16 cellular contexts compared by ENCODE assay signal in genomic region chr2:20496477-20496876, GRCh38. TPM values are rescaled to one million over a fixed set of nuclear protein-coding genes. Genes with fewer than 3 reads are reported as not detected.
DNase-seq lines count a peak whose midpoint lies in the region; ATAC-seq and TF ChIP-seq lines count a peak whose summit lies in the region.
"Had no signal": no experiment of that assay in that cellular context is flagged by ENCODE, and none has a peak within 500 bp of the region (broad histone marks: within the 10 kb centered on the region; RNA-seq: fewer than 3 reads in every experiment).

No MANE protein-coding gene starts in this region.

- H2AFZ ChIP-seq in HCT116 (ENCODE audit: low read depth, low read length, poor library complexity, severe bottlenecking), result peak overlapping the region; percentile 93

- H3K79me2 ChIP-seq in HCT116 (ENCODE audit: insufficient read depth, low read length), result no peaks in the 10 kb centered on the region

- 75% methylated on average over 2 of the region's 7 CpGs; no CpG with 5 or more reads in 1 of the 2 donors for WGBS in gastroesophageal sphincter (ENCODE audit: low coverage in 1 of 2), 2 donors
- 82 to 83% methylated on average over 7 of the region's 7 CpGs for WGBS in sigmoid colon, 2 donors

- TF ChIP-seq POLR2A in HCT116 (IDR thresholded peaks at IDR 0.05; ENCODE audit: borderline replicate concordance, extremely low read depth, insufficient read depth, insufficient read length), result no peak
- no peak for TF ChIP-seq POLR2A in gastroesophageal sphincter (IDR thresholded peaks at IDR 0.05)
- no peak for TF ChIP-seq POLR2A in sigmoid colon (IDR thresholded peaks at IDR 0.05)

- RAD21 ChIA-PET in HCT116 (lab: Charles Lee; ENCODE audit: low non-redundant PET in 1 of 2, low total read pairs in 2 of 2, uncharacterized antibody in 2 of 2, unreplicated experiment in 2 of 2), result no interaction called here

- H3K27ac ChIP-seq in HCT116 (ENCODE audit: low read depth, low read length), result no peak overlapping the region
- H3K27ac ChIP-seq in Panc1 (ENCODE audit: low read length), result no peak overlapping the region
- H3K27ac ChIP-seq in gastroesophageal sphincter, result no peak overlapping the region
- H3K27ac ChIP-seq in sigmoid colon, result no peak overlapping the region
- no peak overlapping the region for H3K27ac ChIP-seq in brain microvascular endothelial cell
- H3K27ac ChIP-seq: BLaER1, heart left ventricle had no signal

- H3K36me3 ChIP-seq in HCT116 (ENCODE audit: control insufficient read depth in 1 of 2, insufficient read depth in 2 of 2, low read length in 2 of 2), result no peaks in the 10 kb centered on the region
- H3K36me3 ChIP-seq in Panc1 (ENCODE audit: control insufficient read depth, insufficient read depth, low read length), result no peaks in the 10 kb centered on the region
- H3K36me3 ChIP-seq in gastroesophageal sphincter, result no peaks in the 10 kb centered on the region
- no peaks in the 10 kb centered on the region for H3K36me3 ChIP-seq in sigmoid colon
- no peaks in the 10 kb centered on the region for H3K36me3 ChIP-seq in brain microvascular endothelial cell (replicated peaks)
- H3K36me3 ChIP-seq: BLaER1, heart left ventricle, tibial nerve had no signal

- H4K20me1 ChIP-seq in HCT116 (ENCODE audit: insufficient read depth), result no peaks in the 10 kb centered on the region
- H4K20me1 ChIP-seq: BLaER1 had no signal

- in situ Hi-C loops in Panc1 (cut with HindIII; ENCODE audit: low pct_unique_long_range_greater_than_20kb, low sequenced_read_pairs) (no loop called here), brain microvascular endothelial cell (cut with HindIII; ENCODE audit: low pct_ligation_motif_present, low sequenced_read_pairs) (no loop called here), ACHN (cut with HindIII; ENCODE audit: low pct_ligation_motif_present, low pct_unique_long_range_greater_than_20kb, low sequenced_read_pairs) (no loop called here)

- TF ChIP-seq EP300 in gastroesophageal sphincter (IDR thresholded peaks at IDR 0.05) (no peak), sigmoid colon (IDR thresholded peaks at IDR 0.05) (no peak)

- H3K4me1 ChIP-seq in HCT116 (ENCODE audit: control insufficient read depth in 1 of 2, insufficient read depth in 2 of 2, low read length in 2 of 2), result peaks cover 30 to 49% of the 10 kb centered on the region in 2 experiments
- peaks cover 5% of the 10 kb centered on the region; the same call in 1 of the 2 replicates for H3K4me1 ChIP-seq in Panc1 (ENCODE audit: control insufficient read depth, insufficient read depth, low read length)
- peaks cover 0 to 9% (median 0%) of the 10 kb centered on the region in 3 donors for H3K4me1 ChIP-seq in gastroesophageal sphincter
- peaks cover 4 to 28% (median 17%) of the 10 kb centered on the region in 4 donors for H3K4me1 ChIP-seq in sigmoid colon

- H3K27me3 ChIP-seq in HCT116 (ENCODE audit: insufficient read depth, low read length) (no peaks in the 10 kb centered on the region), Panc1 (ENCODE audit: control insufficient read depth, insufficient read depth, low read length) (no peaks in the 10 kb centered on the region), gastroesophageal sphincter (no peaks in the 10 kb centered on the region), sigmoid colon (no peaks in the 10 kb centered on the region), brain microvascular endothelial cell (replicated peaks) (no peaks in the 10 kb centered on the region)
- H3K27me3 ChIP-seq: heart left ventricle, tibial nerve had no signal

- BruUV-seq in HCT116 (replicated peaks; lab: Mats Ljungman, UMichigan), result no TSS peak
- no TSS peak for BruUV-seq in Panc1 (replicated peaks; lab: Mats Ljungman, UMichigan)

- no peaks in the 10 kb centered on the region for H3K9me2 ChIP-seq in HCT116 (ENCODE audit: insufficient read depth)

- POLR2A ChIA-PET in HCT116 (lab: Charles Lee) (interaction anchor here (0.5 to 2.0 kb wide), 4 partner anchors 13 to 54 kb away, joined by 4 to 11 read pairs (median 6); partner anchors contain the start of gene RHOB), Panc1 (lab: Charles Lee) (no interaction called here)

- H3K9ac ChIP-seq in HCT116 (ENCODE audit: low read length), result peak overlapping the region; percentile 43
- H3K9ac ChIP-seq: BLaER1 had no signal

- TF ChIP-seq RAD21 in HCT116 (IDR thresholded peaks at IDR 0.05; ENCODE audit: low read depth), result no peak

- CTCF ChIA-PET in HCT116 (lab: Charles Lee) (interaction anchor here (0.6 kb wide), 1 partner anchor 118 kb away, joined by 3 read pairs; no protein-coding TSS in a partner anchor), Panc1 (lab: Charles Lee) (no interaction called here)

- no peak for TF ChIP-seq CTCF in HCT116 (IDR thresholded peaks at IDR 0.05 in 2 of 3, conservative IDR thresholded peaks at IDR 0.05 in 1 of 3; ENCODE audit: borderline replicate concordance in 1 of 3, insufficient read depth in 1 of 3, low read depth in 2 of 3, low read length in 2 of 3)
- no peak for TF ChIP-seq CTCF in Panc1 (IDR thresholded peaks at IDR 0.05)
- TF ChIP-seq CTCF in gastroesophageal sphincter (IDR thresholded peaks at IDR 0.05), result no peak
- no peak for TF ChIP-seq CTCF in sigmoid colon (IDR thresholded peaks at IDR 0.05)
- no peak for TF ChIP-seq CTCF in brain microvascular endothelial cell (IDR thresholded peaks at IDR 0.05; ENCODE audit: low read depth, low read length, missing control alignments)

- ATAC-seq in HCT116 (peak; percentile 40), Panc1 (peak; percentile 37; the same call in 1 of the 2 replicates), gastroesophageal sphincter (peak; percentile 22), HG03439 (IDR thresholded peaks at IDR 0.05; ENCODE audit: unreplicated experiment) (no peak)

- peak overlapping the region in 1 of 2 experiments; percentile 42; a peak in 2 of 4 replicates for H3K4me3 ChIP-seq in HCT116 (replicated peaks in 1 of 2; ENCODE audit: low read depth in 1 of 2, low read length in 2 of 2)
- H3K4me3 ChIP-seq in Panc1 (ENCODE audit: low read depth in 2 of 2, low read length in 2 of 2), result no peak overlapping the region
- H3K4me3 ChIP-seq in gastroesophageal sphincter, result no peak overlapping the region
- no peak overlapping the region for H3K4me3 ChIP-seq in sigmoid colon
- no peak overlapping the region for H3K4me3 ChIP-seq in brain microvascular endothelial cell (ENCODE audit: low read depth, low read length)
- H3K4me3 ChIP-seq: BLaER1, heart left ventricle, tibial nerve had no signal

- peak overlapping the region; percentile 82 for H3K4me2 ChIP-seq in HCT116 (ENCODE audit: low read length)
- H3K4me2 ChIP-seq: BLaER1 had no signal

- H3K9me3 ChIP-seq in HCT116 (ENCODE audit: control insufficient read depth in 1 of 2, insufficient read depth in 1 of 2, low read depth in 1 of 2, low read length in 2 of 2) (no peaks in the 10 kb centered on the region), Panc1 (ENCODE audit: control insufficient read depth, insufficient read depth, low read depth, low read length) (no peaks in the 10 kb centered on the region), gastroesophageal sphincter (no peaks in the 10 kb centered on the region), sigmoid colon (no peaks in the 10 kb centered on the region)
- H3K9me3 ChIP-seq: BLaER1, heart left ventricle, tibial nerve had no signal

- intact Hi-C loops in HCT116 (cut with micrococcal nuclease) (no loop called here), Panc1 (cut with micrococcal nuclease; ENCODE audit: unreplicated experiment) (no loop called here), sigmoid colon (cut with DNase I) (no loop called here)

- DNase-seq in HCT116 (ENCODE audit: low read depth, low spot score) (peak; percentile 19), Panc1 (ENCODE audit: low read depth, low spot score) (no peak), sigmoid colon (peak; percentile 61), H4 (ENCODE audit: low spot score) (no peak), brain microvascular endothelial cell (no peak), ACHN (no peak)
- DNase-seq: activated CD4-positive, alpha-beta T cell treated with anti-CD3 and anti-CD28 coated beads, Interleukin-2, amount 10 ng/mL, durations not matched to agents 7 days and 5 days; activated naive CD4-positive, alpha-beta T cell treated with anti-CD3 and anti-CD28 coated beads, Interleukin-2, amount 50 U/mL, for 16 hours; NCI-H1105 treated with DMSO at 0.1 percent for 48 hours; NCI-H524; OCI-M1 had no signal

TF ChIP-seq in HCT116, 20 proteins besides CTCF, POLR2A, EP300 and RAD21 (continues in another document):
- TF ChIP-seq TCF7L2 (IDR thresholded peaks at IDR 0.05; ENCODE audit: borderline replicate concordance, extremely low read depth, insufficient read depth, insufficient read length) (no peak), SP1 (IDR thresholded peaks at IDR 0.05; ENCODE audit: low read depth) (peak; percentile 48; the same call in 1 of the 2 replicates), EGR1 (IDR thresholded peaks at IDR 0.05; ENCODE audit: low read depth) (peak; percentile 36; the same call in 1 of the 2 replicates), MAX (IDR thresholded peaks at IDR 0.05) (0 out of 2 replicates have a peak, but pooled peaks have one; percentile 42), FOSL1 (IDR thresholded peaks at IDR 0.05; ENCODE audit: low read depth) (peak; percentile 58)

RNA-seq across cellular contexts. Expression of gene RHOB, which starts 49.6 kb away (rescaled TPM):
- total RNA-seq in HCT116 (2021; ENCODE audit: unreplicated experiment) (72.9 TPM), Panc1 (2021; ENCODE audit: unreplicated experiment) (38.9 TPM), gastroesophageal sphincter (1,000 to 10,000 TPM; 1,174 to 1,482 (median 1,322) TPM), sigmoid colon (1,000 to 10,000 TPM in 2 of 4 donors, 100 to 1,000 TPM in 2; 753 to 1,323 (median 1,092) TPM)
- 51.9 and 60.4 TPM in 2 replicates for polyA plus RNA-seq in HCT116 (2012)
- 42.5 TPM for polyA plus RNA-seq in Panc1 (2012; ENCODE audit: insufficient read length)
- polyA plus RNA-seq in sigmoid colon, result 100 to 1,000 TPM in 2 of 3 donors, 10 to 100 TPM in 1; 60.6 to 200 (median 108) TPM
- total RNA-seq in H4 (2014; rRNA removed; shearing (Covaris generic)), result 11.7 and 12.6 TPM in 2 replicates

Comparison
In these comparisons a context has a peak if more than half of its experiments do, and no peak if none do; other contexts are left out.
1. DNase-seq: peak in HCT116 (single experiment) and sigmoid colon (single experiment); none in Panc1 (single experiment), H4 (single experiment), brain microvascular endothelial cell (single experiment) and ACHN (single experiment).
2. RNA of gene RHOB, which starts 49.6 kb away (total RNA-seq): 1,174 to 1,482 TPM in gastroesophageal sphincter and 753 to 1,323 TPM in sigmoid colon; 72.9 TPM in HCT116 (single experiment), 38.9 TPM in Panc1 (single experiment) and 11.7 to 12.6 TPM in H4; every median in the first group is over 10 times any median in the second.